Comparison of ENCODE assay signal across 8 cellular contexts in genomic region chr1:183804382-183804781, GRCh38. TPM values are rescaled to one million over a fixed set of nuclear protein-coding genes. Genes with fewer than 3 reads are reported as not detected.
DNase-seq lines count a peak whose midpoint lies in the region; ATAC-seq and TF ChIP-seq lines count a peak whose summit lies in the region.

No MANE protein-coding gene starts in this region.

- H3K36me3 ChIP-seq in ES-I3 (ENCODE audit: insufficient read depth, low read length) (no peaks in the 10 kb centered on the region), prostate gland (no peaks in the 10 kb centered on the region)

- DNase-seq in foreskin fibroblast: peak in 1 of 2 donors; percentile 41
- DNase-seq in prostate gland (ENCODE audit: low spot score): no peak
- DNase-seq in activated CD4-positive, alpha-beta T cell treated with anti-CD3 and anti-CD28 coated beads for 48 hours: no peak
- DNase-seq in islet precursor cell: no peak
- no peak for DNase-seq in OCI-M1 (lab: John Stamatoyannopoulos, UW)

- 27% methylated on average over 5 of the region's 5 CpGs for WGBS in prostate gland

- intact Hi-C loops in prostate gland (cut with DNase I): loop anchor here (10.0 kb wide), 1 partner anchor 150 kb away; the partner anchor contains the start of gene APOBEC4

- peaks cover 16% of the 10 kb centered on the region; the same call in 1 of the 2 replicates for H3K4me1 ChIP-seq in ES-I3 (ENCODE audit: insufficient read depth, low read length)
- H3K4me1 ChIP-seq in prostate gland (replicated peaks): peaks cover 3% of the 10 kb centered on the region

- no peak for TF ChIP-seq POLR2A in prostate gland (IDR thresholded peaks at IDR 0.05)

- peak overlapping the region; percentile 55 to 90 for H3K4me3 ChIP-seq in foreskin fibroblast (ENCODE audit: low read depth in 1 of 2, low read length in 2 of 2)
- H3K4me3 ChIP-seq in prostate gland: peak overlapping the region; percentile 49 to 52

- H3K9ac ChIP-seq in ES-I3 (ENCODE audit: low read depth, low read length): peak overlapping the region; percentile 67; the same call in 1 of the 2 replicates

- TF ChIP-seq CTCF in foreskin fibroblast (IDR thresholded peaks at IDR 0.05; ENCODE audit: low read depth, low read length) (no peak), prostate gland (IDR thresholded peaks at IDR 0.05) (no peak)

- H3K27me3 ChIP-seq in prostate gland (replicated peaks; ENCODE audit: insufficient read depth): no peaks in the 10 kb centered on the region

- H3K9me3 ChIP-seq in ES-I3 (ENCODE audit: control insufficient read depth, insufficient read depth, low read length): no peaks in the 10 kb centered on the region
- no peaks in the 10 kb centered on the region for H3K9me3 ChIP-seq in prostate gland

- H3K27ac ChIP-seq in prostate gland: peak overlapping the region; percentile 75 to 84

- ATAC-seq in SK-N-SH treated with all-trans-retinoic acid at 6 μM for 48 hours: peak; percentile 24
- ATAC-seq in GM18517 (IDR thresholded peaks at IDR 0.05; ENCODE audit: unreplicated experiment): no peak

TF ChIP-seq in SK-N-SH treated with all-trans-retinoic acid at 6 μM for 48 hours, 23 proteins besides CTCF, POLR2A, EP300 and RAD21:
- TF ChIP-seq ARNTL (CRISPR knock-in tag; IDR thresholded peaks at IDR 0.05; ENCODE audit: borderline replicate concordance, low read depth) (no peak), TOX (CRISPR knock-in tag; IDR thresholded peaks at IDR 0.05; ENCODE audit: borderline replicate concordance) (no peak), BACH2 (CRISPR knock-in tag; IDR thresholded peaks at IDR 0.05; ENCODE audit: borderline replicate concordance) (no peak), ZNF8 (CRISPR knock-in tag; IDR thresholded peaks at IDR 0.05) (no peak)

RNA-seq across cellular contexts. Expression of gene RGL1, which starts 0.5 kb away (rescaled TPM):
- 10 to 100 TPM; 11.1 to 49.6 TPM for total RNA-seq in prostate gland
